Comparison of ENCODE assay signal across 8 cellular contexts in the genomic region with DNA sequence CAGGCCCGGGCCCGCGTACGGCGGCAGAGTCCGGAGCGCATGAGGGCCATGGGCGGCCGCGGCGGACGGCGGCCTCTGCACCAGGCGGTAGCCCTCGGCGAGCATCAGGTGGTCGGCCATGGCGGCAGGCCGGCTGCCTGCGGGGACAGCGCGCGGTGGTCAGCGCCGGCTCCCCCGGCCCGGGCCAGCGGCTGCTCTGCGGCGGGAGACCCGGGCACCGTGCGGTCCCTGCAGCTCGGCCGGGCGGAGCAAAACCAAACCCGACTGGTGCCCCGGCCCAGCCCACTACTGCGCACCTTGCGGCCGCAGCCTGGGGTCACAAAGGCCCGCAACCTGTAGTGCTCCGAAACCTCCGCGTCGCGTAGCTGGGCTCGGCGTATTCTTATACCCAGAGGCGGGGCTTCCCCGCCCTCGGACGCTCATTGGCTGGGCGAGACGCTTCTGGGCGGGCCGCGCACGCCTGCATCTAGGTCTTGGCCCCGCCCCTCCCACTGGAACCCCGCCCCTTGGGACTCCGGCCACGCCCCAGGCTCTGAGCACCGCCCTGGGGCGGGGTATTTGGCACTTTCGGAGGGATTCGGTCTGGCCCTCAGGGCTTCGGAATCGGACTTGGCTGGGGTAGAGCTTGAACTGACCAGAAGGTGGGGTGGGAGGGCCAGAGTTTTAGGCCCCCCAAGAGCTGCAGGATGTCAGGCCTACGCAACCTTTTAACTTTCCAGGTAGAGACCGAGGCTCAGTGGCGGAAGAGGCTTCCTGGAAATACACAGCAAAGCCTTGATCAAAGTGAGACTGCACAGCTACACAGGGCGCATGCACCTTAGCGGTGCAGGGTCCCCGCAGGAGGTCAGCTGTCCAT. TPM values are rescaled to one million over a fixed set of nuclear protein-coding genes. Genes with fewer than 3 reads are reported as not detected.
DNase-seq lines count a peak whose midpoint lies in the region; ATAC-seq and TF ChIP-seq lines count a peak whose summit lies in the region.

A gene with protein sequence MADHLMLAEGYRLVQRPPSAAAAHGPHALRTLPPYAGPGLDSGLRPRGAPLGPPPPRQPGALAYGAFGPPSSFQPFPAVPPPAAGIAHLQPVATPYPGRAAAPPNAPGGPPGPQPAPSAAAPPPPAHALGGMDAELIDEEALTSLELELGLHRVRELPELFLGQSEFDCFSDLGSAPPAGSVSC (minus strand): TSS at position 356 of the 856 bp plus-strand sequence. CDS start 236 bp downstream, at position 120.

- peak within 1 kb of the TSS; percentile 46 to 92 (median 73) for H3K4me3 ChIP-seq in dorsolateral prefrontal cortex
- H3K4me3 ChIP-seq in liver (ENCODE audit: low read depth in 1 of 3, low read length in 3 of 3) = peak within 1 kb of the TSS; percentile 66 to 76 (median 75)

- TF ChIP-seq RAD21 in liver (IDR thresholded peaks at IDR 0.05) = peak; percentile 84 to 85

- H3K9ac ChIP-seq in liver (ENCODE audit: low read depth in 1 of 2, low read length in 2 of 2) = peak within 1 kb of the TSS; percentile 49 to 63

- ATAC-seq in GM19043 (IDR thresholded peaks at IDR 0.05; ENCODE audit: low read depth, unreplicated experiment) = peak; percentile 91
- ATAC-seq in HG03354 (IDR thresholded peaks at IDR 0.05; ENCODE audit: poor library complexity, severe bottlenecking, unreplicated experiment) = peak; percentile 95

- WGBS in liver = 2% methylated on average over 75 of the region's 75 CpGs

- no peaks in the 10 kb centered on the region for H3K9me3 ChIP-seq in liver (ENCODE audit: control insufficient read depth in 4 of 4, low read length in 3 of 4)

- TF ChIP-seq CTCF in dorsolateral prefrontal cortex (IDR thresholded peaks at IDR 0.05 in 54 of 56, conservative IDR thresholded peaks at IDR 0.05 in 2 of 56; ENCODE audit: low read depth in 1 of 56, partially characterized antibody in 56 of 56) = peak in 30 of 56 donors; percentile 6 to 50 (median 30)
- TF ChIP-seq CTCF in liver (IDR thresholded peaks at IDR 0.05; ENCODE audit: low read depth, low read length, missing input control) = peak; percentile 55

- peak; percentile 71 for DNase-seq in AML-193 (lab: John Stamatoyannopoulos, UW)
- peak; percentile 92 for DNase-seq in NCI-H460 (ENCODE audit: extremely low read depth, low read depth)
- peak; percentile 95 to 96 for DNase-seq in activated CD4-positive, alpha-beta T cell treated with anti-CD3 and anti-CD28 coated beads, Interleukin-2, amount 50 U/mL, for 4 hours
- peak; percentile 92 to 96 (median 93) for DNase-seq in dorsolateral prefrontal cortex
- DNase-seq in stimulated activated CD4-positive, alpha-beta T cell treated with anti-CD3 and anti-CD28 coated beads, Interleukin-4, amount 100 ng/mL, for 1 hour = peak; percentile 94

- H3K27ac ChIP-seq in dorsolateral prefrontal cortex = peak within 1 kb of the TSS in 34 of 59 donors; percentile 5 to 80 (median 52)
- H3K27ac ChIP-seq in liver (ENCODE audit: low read depth in 1 of 2, low read length in 2 of 2) = peak within 1 kb of the TSS; percentile 89 to 92

- H3K36me3 ChIP-seq in liver (ENCODE audit: control insufficient read depth in 4 of 4, insufficient read depth in 3 of 4, low read depth in 1 of 4, low read length in 3 of 4) = no peaks in the 10 kb centered on the region

- peaks cover 4 to 15% (median 12%) of the 10 kb centered on the region in 4 donors for H3K4me1 ChIP-seq in liver (ENCODE audit: control insufficient read depth in 4 of 4, insufficient read depth in 4 of 4, low read length in 3 of 4)

- intact Hi-C loops in dorsolateral prefrontal cortex (cut with DNase I) = loop anchor here (5.0 kb wide), 2 partner anchors 50 to 85 kb away; no protein-coding TSS in a partner anchor

- H3K27me3 ChIP-seq in dorsolateral prefrontal cortex = no peaks in the 10 kb centered on the region
- no peaks in the 10 kb centered on the region for H3K27me3 ChIP-seq in liver (ENCODE audit: control insufficient read depth in 4 of 4, insufficient read depth in 4 of 4, low read length in 3 of 4)

TF ChIP-seq in liver, 16 proteins besides CTCF, POLR2A, EP300 and RAD21:
- TF ChIP-seq TAF1 (conservative IDR thresholded peaks at IDR 0.05) = peak; percentile 78
- peak; percentile 85 for TF ChIP-seq SP1 (IDR thresholded peaks at IDR 0.05)
- peak; percentile 13 for TF ChIP-seq YY1 (IDR thresholded peaks at IDR 0.05)
- peak; percentile 38 to 71 for TF ChIP-seq RXRA (IDR thresholded peaks at IDR 0.05)
- TF ChIP-seq JUND (IDR thresholded peaks at IDR 0.05) = peak in 1 of 2 donors; percentile 24
- TF ChIP-seq, protein P1, sequence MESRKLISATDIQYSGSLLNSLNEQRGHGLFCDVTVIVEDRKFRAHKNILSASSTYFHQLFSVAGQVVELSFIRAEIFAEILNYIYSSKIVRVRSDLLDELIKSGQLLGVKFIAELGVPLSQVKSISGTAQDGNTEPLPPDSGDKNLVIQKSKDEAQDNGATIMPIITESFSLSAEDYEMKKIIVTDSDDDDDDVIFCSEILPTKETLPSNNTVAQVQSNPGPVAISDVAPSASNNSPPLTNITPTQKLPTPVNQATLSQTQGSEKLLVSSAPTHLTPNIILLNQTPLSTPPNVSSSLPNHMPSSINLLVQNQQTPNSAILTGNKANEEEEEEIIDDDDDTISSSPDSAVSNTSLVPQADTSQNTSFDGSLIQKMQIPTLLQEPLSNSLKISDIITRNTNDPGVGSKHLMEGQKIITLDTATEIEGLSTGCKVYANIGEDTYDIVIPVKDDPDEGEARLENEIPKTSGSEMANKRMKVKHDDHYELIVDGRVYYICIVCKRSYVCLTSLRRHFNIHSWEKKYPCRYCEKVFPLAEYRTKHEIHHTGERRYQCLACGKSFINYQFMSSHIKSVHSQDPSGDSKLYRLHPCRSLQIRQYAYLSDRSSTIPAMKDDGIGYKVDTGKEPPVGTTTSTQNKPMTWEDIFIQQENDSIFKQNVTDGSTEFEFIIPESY (IDR thresholded peaks at IDR 0.05) = no peak
- TF ChIP-seq HNF4A (conservative IDR thresholded peaks at IDR 0.05) = peak; percentile 18 to 49
- TF ChIP-seq, protein P2, sequence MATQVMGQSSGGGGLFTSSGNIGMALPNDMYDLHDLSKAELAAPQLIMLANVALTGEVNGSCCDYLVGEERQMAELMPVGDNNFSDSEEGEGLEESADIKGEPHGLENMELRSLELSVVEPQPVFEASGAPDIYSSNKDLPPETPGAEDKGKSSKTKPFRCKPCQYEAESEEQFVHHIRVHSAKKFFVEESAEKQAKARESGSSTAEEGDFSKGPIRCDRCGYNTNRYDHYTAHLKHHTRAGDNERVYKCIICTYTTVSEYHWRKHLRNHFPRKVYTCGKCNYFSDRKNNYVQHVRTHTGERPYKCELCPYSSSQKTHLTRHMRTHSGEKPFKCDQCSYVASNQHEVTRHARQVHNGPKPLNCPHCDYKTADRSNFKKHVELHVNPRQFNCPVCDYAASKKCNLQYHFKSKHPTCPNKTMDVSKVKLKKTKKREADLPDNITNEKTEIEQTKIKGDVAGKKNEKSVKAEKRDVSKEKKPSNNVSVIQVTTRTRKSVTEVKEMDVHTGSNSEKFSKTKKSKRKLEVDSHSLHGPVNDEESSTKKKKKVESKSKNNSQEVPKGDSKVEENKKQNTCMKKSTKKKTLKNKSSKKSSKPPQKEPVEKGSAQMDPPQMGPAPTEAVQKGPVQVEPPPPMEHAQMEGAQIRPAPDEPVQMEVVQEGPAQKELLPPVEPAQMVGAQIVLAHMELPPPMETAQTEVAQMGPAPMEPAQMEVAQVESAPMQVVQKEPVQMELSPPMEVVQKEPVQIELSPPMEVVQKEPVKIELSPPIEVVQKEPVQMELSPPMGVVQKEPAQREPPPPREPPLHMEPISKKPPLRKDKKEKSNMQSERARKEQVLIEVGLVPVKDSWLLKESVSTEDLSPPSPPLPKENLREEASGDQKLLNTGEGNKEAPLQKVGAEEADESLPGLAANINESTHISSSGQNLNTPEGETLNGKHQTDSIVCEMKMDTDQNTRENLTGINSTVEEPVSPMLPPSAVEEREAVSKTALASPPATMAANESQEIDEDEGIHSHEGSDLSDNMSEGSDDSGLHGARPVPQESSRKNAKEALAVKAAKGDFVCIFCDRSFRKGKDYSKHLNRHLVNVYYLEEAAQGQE (IDR thresholded peaks at IDR 0.05) = peak; percentile 87
- TF ChIP-seq EGR1 (IDR thresholded peaks at IDR 0.05; ENCODE audit: low read depth in 2 of 2) = no peak

RNA-seq across cellular contexts. Expression of the gene that starts here (rescaled TPM):
- total RNA-seq in NCI-H460 (2014; rRNA removed; shearing (Covaris generic)) = 71.1 and 106 TPM in 2 replicates
- polyA plus RNA-seq in NCI-H460 (2014; cell fraction: nucleus; rRNA removed) = 22.1 and 54.6 TPM in 2 replicates
- total RNA-seq in dorsolateral prefrontal cortex (10 to 100 TPM in 97 of 120 experiments, 1 to 10 TPM in 23; 6.5 to 19.9 (median 12.1) TPM), liver (1 to 10 TPM; 1.4 to 6.2 TPM)
- polyA plus RNA-seq in liver = 1 to 10 TPM; 4.2 to 9.9 TPM

Comparison
In these comparisons a context has a peak if more than half of its experiments do, and no peak if none do; other contexts are left out.
1. Peak in every context shown above with its lines: DNase-seq, ATAC-seq, H3K4me3 ChIP-seq and H3K27ac ChIP-seq.